In the genomic region with DNA sequence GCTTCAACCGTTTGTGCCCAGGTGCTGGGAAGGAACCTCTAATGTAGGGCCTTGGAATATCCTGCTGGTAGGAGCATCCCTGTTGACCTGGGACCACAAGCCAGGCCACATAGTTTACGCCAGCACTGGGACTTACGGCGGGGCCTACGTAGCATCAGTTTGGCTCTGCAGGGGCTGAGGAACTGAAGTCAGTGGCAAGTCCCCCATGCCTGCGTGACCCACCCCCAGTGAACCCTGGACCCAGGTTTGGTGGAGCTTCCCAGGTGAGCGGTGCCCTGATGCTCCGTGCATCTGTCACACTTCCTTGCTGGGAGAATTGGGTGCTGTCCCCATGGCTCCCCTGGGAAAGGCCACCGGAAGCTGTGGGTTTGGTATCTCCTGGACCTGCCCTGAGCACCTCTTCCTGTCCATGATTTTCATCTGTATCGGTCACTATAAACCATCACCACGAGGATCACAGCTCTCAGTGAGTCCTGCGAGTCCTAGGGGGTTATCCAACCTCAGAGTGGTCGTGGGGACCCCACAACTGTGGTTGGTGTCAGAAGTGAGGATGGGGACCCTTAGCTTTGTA, we compare ENCODE assay signal across 1 cellular context.
TF ChIP-seq lines count a peak whose summit lies in the region.

No MANE protein-coding gene starts in this region.

TF ChIP-seq in HepG2, 621 proteins besides CTCF, POLR2A, EP300 and RAD21:
- TF ChIP-seq GLI4 (CRISPR knock-in tag; IDR thresholded peaks at IDR 0.05; ENCODE audit: borderline replicate concordance) = no peak
TF ChIP-seq in HepG2: peak in this region for 0.
